8 cellular contexts compared by ENCODE assay signal in genomic region chr5:172770374-172770674, GRCh38. TPM values are rescaled to one million over a fixed set of nuclear protein-coding genes. Genes with fewer than 3 reads are reported as not detected.
A peak's percentile ranks its signal among the peaks of the same experiment; 100 is the strongest.
DNase-seq lines count a peak whose midpoint lies in the region; ATAC-seq and TF ChIP-seq lines count a peak whose summit lies in the region.

No MANE protein-coding gene starts in this region.

- POLR2A ChIA-PET in activated CD8-positive, alpha-beta T cell treated with anti-CD3 and anti-CD28 coated beads, Interleukin-2, amount 10 ng/mL, durations not matched to agents 7 days and 5 days (lab: Charles Lee): interaction anchor here (0.8 to 4.1 kb wide), 17 partner anchors 10 to 374 kb away, joined by 3 to 25 read pairs (median 5); partner anchors contain the start of genes ATP6V0E1, BNIP1 and ERGIC1

- no peak for TF ChIP-seq CTCF in GM10266 (IDR thresholded peaks at IDR 0.05; ENCODE audit: control insufficient read depth, insufficient read depth, low read depth, missing control alignments)

- under 1% methylated on average over 29 of the region's 29 CpGs for WGBS in right cardiac atrium

- peaks cover 48% of the 10 kb centered on the region for H3K4me1 Mint-ChIP-seq in activated CD4-positive, alpha-beta T cell treated with anti-CD3 and anti-CD28 coated beads, Interleukin-2, amount 10 ng/mL, durations not matched to agents 24 days and 14 days
- H3K4me1 Mint-ChIP-seq in activated CD8-positive, alpha-beta T cell treated with anti-CD3 and anti-CD28 coated beads, Interleukin-2, amount 10 ng/mL, durations not matched to agents 7 days and 5 days (ENCODE audit: low read depth): peaks cover 54% of the 10 kb centered on the region
- peaks cover 70% of the 10 kb centered on the region for H3K4me1 Mint-ChIP-seq in stimulated activated effector memory CD8-positive, alpha-beta T cell treated with anti-CD3 and anti-CD28 coated beads, Interleukin-12 subunit alpha, Interleukin-12 subunit beta, amount 100 ng/mL, for 72 hours

- no peaks in the 10 kb centered on the region for H3K27me3 Mint-ChIP-seq in activated CD4-positive, alpha-beta T cell treated with anti-CD3 and anti-CD28 coated beads, Interleukin-2, amount 10 ng/mL, durations not matched to agents 24 days and 14 days
- H3K27me3 Mint-ChIP-seq in activated CD8-positive, alpha-beta T cell treated with anti-CD3 and anti-CD28 coated beads, Interleukin-2, amount 10 ng/mL, durations not matched to agents 7 days and 5 days (ENCODE audit: low read depth): no peaks in the 10 kb centered on the region

- H3K4me3 Mint-ChIP-seq in activated CD4-positive, alpha-beta T cell treated with anti-CD3 and anti-CD28 coated beads, Interleukin-2, amount 10 ng/mL, durations not matched to agents 24 days and 14 days: peak overlapping the region; percentile 91
- H3K4me3 Mint-ChIP-seq in activated CD8-positive, alpha-beta T cell treated with anti-CD3 and anti-CD28 coated beads, Interleukin-2, amount 10 ng/mL, durations not matched to agents 7 days and 5 days: peak overlapping the region; percentile 90
- H3K4me3 Mint-ChIP-seq in stimulated activated effector memory CD8-positive, alpha-beta T cell treated with anti-CD3 and anti-CD28 coated beads, Interleukin-12 subunit alpha, Interleukin-12 subunit beta, amount 100 ng/mL, for 72 hours: peak overlapping the region; percentile 86

- H3K36me3 Mint-ChIP-seq in activated CD4-positive, alpha-beta T cell treated with anti-CD3 and anti-CD28 coated beads, Interleukin-2, amount 10 ng/mL, durations not matched to agents 24 days and 14 days (ENCODE audit: low read depth): peaks cover 23% of the 10 kb centered on the region
- peaks cover 19% of the 10 kb centered on the region for H3K36me3 Mint-ChIP-seq in activated CD8-positive, alpha-beta T cell treated with anti-CD3 and anti-CD28 coated beads, Interleukin-2, amount 10 ng/mL, durations not matched to agents 7 days and 5 days (ENCODE audit: low read depth)
- H3K36me3 Mint-ChIP-seq in stimulated activated effector memory CD8-positive, alpha-beta T cell treated with anti-CD3 and anti-CD28 coated beads, Interleukin-12 subunit alpha, Interleukin-12 subunit beta, amount 100 ng/mL, for 72 hours: peaks cover 81% of the 10 kb centered on the region

- H3K27ac ChIP-seq in right cardiac atrium (ENCODE audit: low read length): peak overlapping the region; percentile 95

- DNase-seq in activated CD4-positive, alpha-beta T cell treated with anti-CD3 and anti-CD28 coated beads, Interleukin-2, amount 10 ng/mL, durations not matched to agents 24 days and 14 days: no peak
- no peak for DNase-seq in activated CD4-positive, alpha-beta T cell treated with anti-CD3 and anti-CD28 coated beads for 48 hours
- DNase-seq in activated CD8-positive, alpha-beta T cell treated with anti-CD3 and anti-CD28 coated beads, Interleukin-2, amount 10 ng/mL, durations not matched to agents 7 days and 5 days: no peak
- no peak for DNase-seq in right cardiac atrium
- DNase-seq in stimulated activated effector memory CD8-positive, alpha-beta T cell treated with anti-CD3 and anti-CD28 coated beads, Interleukin-12 subunit alpha, Interleukin-12 subunit beta, amount 100 ng/mL, for 72 hours (ENCODE audit: low spot score in 2 of 2): no peak
- no peak for DNase-seq in GM10266 (ENCODE audit: extremely low spot score)
- DNase-seq in NCI-H187 treated with DMSO at 0.1 percent for 48 hours (lab: John Stamatoyannopoulos, UW): no peak
- no peak for DNase-seq in stimulated activated CD4-positive, alpha-beta T cell treated with anti-CD3 and anti-CD28 coated beads, Interleukin-2, amount 100 ng/mL, for 48 hours

- H3K4me1 ChIP-seq in right cardiac atrium (ENCODE audit: control insufficient read depth, insufficient read depth, low read length): peaks cover 6% of the 10 kb centered on the region

- no peak for ATAC-seq in activated CD8-positive, alpha-beta T cell treated with anti-CD3 and anti-CD28 coated beads, Interleukin-2, amount 10 ng/mL, durations not matched to agents 7 days and 5 days
- no peak for ATAC-seq in right cardiac atrium
- ATAC-seq in stimulated activated effector memory CD8-positive, alpha-beta T cell treated with anti-CD3 and anti-CD28 coated beads, Interleukin-12 subunit alpha, Interleukin-12 subunit beta, amount 100 ng/mL, for 72 hours: no peak

- no peaks in the 10 kb centered on the region for H3K9me3 ChIP-seq in right cardiac atrium (ENCODE audit: control insufficient read depth, low read length)

- intact Hi-C loops in activated CD4-positive, alpha-beta T cell treated with anti-CD3 and anti-CD28 coated beads, Interleukin-2, amount 10 ng/mL, durations not matched to agents 24 days and 14 days (cut with micrococcal nuclease): loop anchor here (5.0 to 10.0 kb wide), 2 partner anchors 844 to 1383 kb away; partner anchors contain the start of genes BOD1 and NPM1
- intact Hi-C loops in right cardiac atrium (cut with DNase I): loop anchor here in 3 of 4 donors (2.0 to 10.0 kb wide), 5 partner anchors 54 to 162 kb away; partner anchors contain the start of gene ERGIC1 (in 1 of the 3)

- H3K27me3 ChIP-seq in right cardiac atrium (ENCODE audit: control insufficient read depth, insufficient read depth): no peaks in the 10 kb centered on the region

- peak overlapping the region; percentile 97 for H3K27ac Mint-ChIP-seq in activated CD4-positive, alpha-beta T cell treated with anti-CD3 and anti-CD28 coated beads, Interleukin-2, amount 10 ng/mL, durations not matched to agents 24 days and 14 days
- peak overlapping the region; percentile 81 for H3K27ac Mint-ChIP-seq in activated CD8-positive, alpha-beta T cell treated with anti-CD3 and anti-CD28 coated beads, Interleukin-2, amount 10 ng/mL, durations not matched to agents 7 days and 5 days
- peak overlapping the region; percentile 98 for H3K27ac Mint-ChIP-seq in stimulated activated effector memory CD8-positive, alpha-beta T cell treated with anti-CD3 and anti-CD28 coated beads, Interleukin-12 subunit alpha, Interleukin-12 subunit beta, amount 100 ng/mL, for 72 hours

- peak overlapping the region; percentile 79 for H3K4me3 ChIP-seq in right cardiac atrium (ENCODE audit: low read length)

- CTCF ChIA-PET in activated CD8-positive, alpha-beta T cell treated with anti-CD3 and anti-CD28 coated beads, Interleukin-2, amount 10 ng/mL, durations not matched to agents 7 days and 5 days (lab: Charles Lee): interaction anchor here (0.8 to 4.6 kb wide), 10 partner anchors 9 to 166 kb away, joined by 3 to 59 read pairs (median 6); no protein-coding TSS in a partner anchor

- no peaks in the 10 kb centered on the region for H3K9me3 Mint-ChIP-seq in activated CD4-positive, alpha-beta T cell treated with anti-CD3 and anti-CD28 coated beads, Interleukin-2, amount 10 ng/mL, durations not matched to agents 24 days and 14 days
- no peaks in the 10 kb centered on the region for H3K9me3 Mint-ChIP-seq in activated CD8-positive, alpha-beta T cell treated with anti-CD3 and anti-CD28 coated beads, Interleukin-2, amount 10 ng/mL, durations not matched to agents 7 days and 5 days (ENCODE audit: insufficient read depth)
- H3K9me3 Mint-ChIP-seq in stimulated activated effector memory CD8-positive, alpha-beta T cell treated with anti-CD3 and anti-CD28 coated beads, Interleukin-12 subunit alpha, Interleukin-12 subunit beta, amount 100 ng/mL, for 72 hours: no peaks in the 10 kb centered on the region

RNA-seq across cellular contexts. Expression of gene DUSP1, which starts 0.7 kb away (rescaled TPM):
- 10.2 and 10.6 TPM in 2 replicates for total RNA-seq in activated CD4-positive, alpha-beta T cell treated with anti-CD3 and anti-CD28 coated beads, Interleukin-2, amount 10 ng/mL, durations not matched to agents 24 days and 14 days
- total RNA-seq in activated CD8-positive, alpha-beta T cell treated with anti-CD3 and anti-CD28 coated beads, Interleukin-2, amount 10 ng/mL, durations not matched to agents 7 days and 5 days: 10 to 100 TPM; 55.6 to 56.6 TPM
- total RNA-seq in right cardiac atrium: 100 to 1,000 TPM in 2 of 4 donors, 10 to 100 TPM in 2; 81.3 to 247 (median 105) TPM
- 78.7 TPM for polyA plus RNA-seq in right cardiac atrium
